In genomic region chr6:142326539-142326938, GRCh38 we compare ENCODE assay signal across 1 cellular context.
TF ChIP-seq lines count a peak whose summit lies in the region.

No MANE protein-coding gene starts in this region.

TF ChIP-seq in HEK293, 187 proteins besides CTCF, POLR2A, EP300 and RAD21 (continued from another document):
- TF ChIP-seq ZBTB17 (tag by site-specific recombination; IDR thresholded peaks at IDR 0.05) = peak; percentile 35; the same call in 1 of the 2 replicates
